In the genomic region with DNA sequence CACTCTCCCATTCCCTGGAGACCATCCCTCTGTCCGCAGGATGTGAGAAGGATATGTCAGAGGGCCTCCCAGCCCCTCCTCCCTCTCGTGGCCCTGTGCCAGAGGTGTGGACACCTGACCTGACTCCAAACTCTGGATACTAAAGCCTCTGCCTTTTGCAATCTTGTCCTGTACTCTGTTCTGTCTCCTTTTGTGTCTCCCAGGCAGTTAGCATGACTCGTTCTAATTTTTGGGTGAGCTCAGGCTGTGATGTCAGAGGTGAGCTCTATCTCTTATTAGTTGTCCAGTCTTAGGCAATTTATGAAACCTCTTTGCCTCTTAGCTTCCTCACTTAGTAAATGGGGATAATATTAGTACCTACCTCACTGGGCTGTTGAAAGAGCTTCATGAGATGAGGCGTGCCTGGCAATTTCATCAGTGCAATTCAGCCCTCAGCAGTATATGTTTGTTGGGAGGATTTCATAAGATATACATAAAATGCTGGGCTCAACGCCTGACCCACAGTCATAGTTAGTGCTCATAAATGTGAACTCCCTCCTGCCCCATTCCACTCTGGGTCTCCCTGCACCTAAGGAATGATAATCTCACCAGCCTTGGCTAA, we compare ENCODE assay signal across 14 cellular contexts. TPM values are rescaled to one million over a fixed set of nuclear protein-coding genes. Genes with fewer than 3 reads are reported as not detected.
DNase-seq lines count a peak whose midpoint lies in the region; ATAC-seq, FAIRE-seq and TF ChIP-seq lines count a peak whose summit lies in the region.
"Had no signal": no experiment of that assay in that cellular context is flagged by ENCODE, and none has a peak within 500 bp of the region (broad histone marks: within the 10 kb centered on the region; RNA-seq: fewer than 3 reads in every experiment).

No MANE protein-coding gene starts in this region.

- no peak for TF ChIP-seq EP300 in A549 (IDR thresholded peaks at IDR 0.05)

- BruUV-seq in mammary epithelial cell (replicated peaks; lab: Mats Ljungman, UMichigan) = no TSS peak

- in situ Hi-C loops in mammary epithelial cell (cut with MboI; ENCODE audit: low sequenced_read_pairs in 2 of 2) = no loop called here

- H3K27ac ChIP-seq in A549 (peak overlapping the region; percentile 43 to 45; a peak in 4 of 6 replicates), mammary epithelial cell (ENCODE audit: insufficient read depth, low read depth, low read length) (peak overlapping the region; percentile 5), esophagus squamous epithelium (no peak overlapping the region)

- intact Hi-C loops in mammary epithelial cell (cut with micrococcal nuclease) (no loop called here), left colon (cut with DNase I, micrococcal nuclease) (no loop called here), esophagus squamous epithelium (cut with DNase I) (no loop called here)

- TF ChIP-seq CTCF in A549 (IDR thresholded peaks at IDR 0.05) (no peak), mammary epithelial cell (conservative IDR thresholded peaks at IDR 0.05 in 1 of 2, IDR thresholded peaks at IDR 0.05 in 1 of 2; ENCODE audit: extremely low read depth in 1 of 2, insufficient read depth in 1 of 2, low read depth in 1 of 2, low read length in 2 of 2) (no peak), esophagus squamous epithelium (IDR thresholded peaks at IDR 0.05) (no peak)

- 34% methylated on average over 5 of the region's 5 CpGs for WGBS in A549 (ENCODE audit: missing lambda C conversion rate)
- 49% methylated on average over 5 of the region's 5 CpGs for WGBS in mammary epithelial cell (ENCODE audit: low coverage, missing lambda C conversion rate)
- WGBS in esophagus squamous epithelium, 2 donors = 47 to 51% methylated on average over 5 of the region's 5 CpGs

- H3K9ac ChIP-seq in mammary epithelial cell (ENCODE audit: insufficient read depth, low read length) = no peak overlapping the region

- H3K36me3 ChIP-seq in mammary epithelial cell (ENCODE audit: insufficient read depth, low read length) = no peaks in the 10 kb centered on the region
- no peaks in the 10 kb centered on the region for H3K36me3 ChIP-seq in esophagus squamous epithelium

- DNase-seq in A549 (ENCODE audit: low read depth in 1 of 2, low spot score in 1 of 2) = peak in 1 of 2 experiments; percentile 50
- DNase-seq in LHCN-M2 (ENCODE audit: low read depth) = peak; percentile 66
- peak; percentile 81 for DNase-seq in mammary epithelial cell
- peak in 1 of 2 donors; percentile 62 for DNase-seq in left colon
- no peak for DNase-seq in esophagus squamous epithelium (lab: John Stamatoyannopoulos, UW)
- DNase-seq in hepatic stellate cell (ENCODE audit: low spot score) = no peak
- DNase-seq in NCI-H146 treated with DMSO at 0.1 percent for 48 hours (lab: John Stamatoyannopoulos, UW; ENCODE audit: unreplicated experiment) = no peak
- DNase-seq: activated CD4-positive, alpha-beta T cell treated with anti-CD3 and anti-CD28 coated beads, Interleukin-2, amount 50 U/mL, for 1 hour; activated effector memory CD4-positive, alpha-beta T cell treated with anti-CD3 and anti-CD28 coated beads, Interleukin-2, amount 50 U/mL, for 16 hours; DMS53; NCI-H1436 had no signal

- H4K20me1 ChIP-seq in mammary epithelial cell (ENCODE audit: insufficient read depth, low read length) = no peaks in the 10 kb centered on the region

- no peak for FAIRE-seq in A549 (lab: Jason Lieb, UNC)

- H3K4me1 ChIP-seq in A549 (peaks cover 27% of the 10 kb centered on the region), mammary epithelial cell (ENCODE audit: insufficient read depth, low read length) (peaks cover 17% of the 10 kb centered on the region), esophagus squamous epithelium (peaks cover 0 to 26% (median 6%) of the 10 kb centered on the region in 3 donors)

- dilution Hi-C loops in mammary epithelial cell (cut with HindIII; ENCODE audit: low sequenced_read_pairs) = loop anchor here (10.0 kb wide), 1 partner anchor 60 kb away; no protein-coding TSS in a partner anchor

- H3K4me3 ChIP-seq in A549 (no peak overlapping the region), mammary epithelial cell (replicated peaks in 1 of 3; ENCODE audit: insufficient read depth in 1 of 3, low read depth in 2 of 3, low read length in 3 of 3) (no peak overlapping the region), esophagus squamous epithelium (no peak overlapping the region)
- H3K4me3 ChIP-seq: tibial nerve had no signal

- peaks cover 3% of the 10 kb centered on the region for H3K79me2 ChIP-seq in mammary epithelial cell (ENCODE audit: insufficient read depth, low read length)

- H3K9me3 ChIP-seq in A549 (peaks cover 2% of the 10 kb centered on the region; the same call in 1 of the 3 replicates), mammary epithelial cell (replicated peaks; ENCODE audit: insufficient read depth, low read length) (no peaks in the 10 kb centered on the region), esophagus squamous epithelium (no peaks in the 10 kb centered on the region)
- H3K9me3 ChIP-seq: tibial nerve had no signal

- H3K4me2 ChIP-seq in A549 (peak overlapping the region; percentile 1; the same call in 1 of the 3 replicates), mammary epithelial cell (ENCODE audit: insufficient read depth, low read depth, low read length) (no peak overlapping the region)

- CTCF ChIA-PET in A549 (lab: Yijun Ruan, JAX) = interaction anchor here (0.8 to 36.9 kb wide), 9 partner anchors 10 to 173 kb away, joined by 3 to 1127 read pairs (median 4); a partner anchor contains a TSS
- CTCF ChIA-PET in mammary epithelial cell (lab: Charles Lee; ENCODE audit: low non-redundant PET) = interaction anchor here (0.7 kb wide), 1 partner anchor 314 kb away, joined by 3 read pairs; no protein-coding TSS in a partner anchor

- no peak for TF ChIP-seq RAD21 in A549 (conservative IDR thresholded peaks at IDR 0.05 in 1 of 2, IDR thresholded peaks at IDR 0.05 in 1 of 2)

- POLR2A ChIA-PET in A549 (lab: Yijun Ruan, JAX) = interaction anchor here (0.6 to 3.1 kb wide), 7 partner anchors 10 to 149 kb away, joined by 3 to 38 read pairs (median 4); a partner anchor contains a TSS

- no peak for TF ChIP-seq POLR2A in A549 (IDR thresholded peaks at IDR 0.05; ENCODE audit: low read length)
- no peak for TF ChIP-seq POLR2A in esophagus squamous epithelium (IDR thresholded peaks at IDR 0.05)

- H3K27me3 ChIP-seq in mammary epithelial cell (ENCODE audit: insufficient read depth, low read length) (no peaks in the 10 kb centered on the region), esophagus squamous epithelium (peaks cover 0 to 38% (median 0%) of the 10 kb centered on the region in 4 donors)
- H3K27me3 ChIP-seq: tibial nerve had no signal

- H2AFZ ChIP-seq in mammary epithelial cell (ENCODE audit: low read depth, low read length) = no peak overlapping the region

- ATAC-seq in A549 (peak; percentile 60 to 81), left colon (peak; percentile 28), HG03571 (IDR thresholded peaks at IDR 0.05; ENCODE audit: unreplicated experiment) (no peak)

TF ChIP-seq in A549, 52 proteins besides CTCF, POLR2A, EP300 and RAD21 (continues in another document):
- TF ChIP-seq ZFP36 (IDR thresholded peaks at IDR 0.05; ENCODE audit: borderline replicate concordance, partially characterized antibody) = no peak

RNA-seq across cellular contexts. Expression of a gene that starts 10.9 kb away (rescaled TPM):
- polyA plus RNA-seq in A549 (2011; rRNA removed) = 29.1 and 30.9 TPM in 2 replicates
- polyA plus RNA-seq in A549 (2012; cell fraction: cytosol; rRNA removed) = 24.7 and 37.8 TPM in 2 replicates
- polyA plus RNA-seq in A549 (2012; cell fraction: nucleus; rRNA removed) = 32.9 and 38.3 TPM in 2 replicates
- 27.4 to 31.7 TPM (median 31.3 TPM) in 3 replicates for polyA plus RNA-seq in A549 (2017; fragmentation: RNase III; extraction: RNeasy Plus Mini Kit Qiagen cat#74134 plus additional on column Dnase treatment)
- polyA minus RNA-seq in A549 (2011; rRNA and poly(A)+ RNA removed) = 18.4 and 18.9 TPM in 2 replicates
- total RNA-seq in LHCN-M2 (2014; rRNA removed) = 54.7 and 56.0 TPM in 2 replicates
- 66.1 TPM for polyA plus RNA-seq in LHCN-M2 (2012)
- 10 to 100 TPM; 39.8 to 72.5 TPM for total RNA-seq in mammary epithelial cell
- 84.8 TPM for polyA plus RNA-seq in mammary epithelial cell
- 74.7 TPM for polyA minus RNA-seq in mammary epithelial cell
- total RNA-seq in left colon = 10 to 100 TPM; 24.9 to 37.0 TPM
- 10 to 100 TPM in 2 of 4 donors, 1 to 10 TPM in 2; 4.0 to 20.5 (median 12.3) TPM for total RNA-seq in esophagus squamous epithelium

RNA-seq across cellular contexts. Expression of a gene that starts 12.5 kb away (rescaled TPM):
- polyA plus RNA-seq in A549 (2011; rRNA removed) = 17.1 and 20.2 TPM in 2 replicates
- polyA plus RNA-seq in A549 (2012; cell fraction: cytosol; rRNA removed) = 18.3 and 21.1 TPM in 2 replicates
- 60.5 and 76.0 TPM in 2 replicates for polyA plus RNA-seq in A549 (2012; cell fraction: nucleus; rRNA removed)
- 17.1 to 20.1 TPM (median 19.6 TPM) in 3 replicates for polyA plus RNA-seq in A549 (2017; fragmentation: RNase III; extraction: RNeasy Plus Mini Kit Qiagen cat#74134 plus additional on column Dnase treatment)
- polyA minus RNA-seq in A549 (2011; rRNA and poly(A)+ RNA removed) = 19.6 and 21.2 TPM in 2 replicates
- 23.7 and 25.3 TPM in 2 replicates for total RNA-seq in LHCN-M2 (2014; rRNA removed)
- polyA plus RNA-seq in LHCN-M2 (2012) = 12.5 TPM
- 10 to 100 TPM; 26.8 to 33.5 TPM for total RNA-seq in mammary epithelial cell
- polyA plus RNA-seq in mammary epithelial cell = 14.3 TPM
- 9.4 TPM for polyA minus RNA-seq in mammary epithelial cell
- total RNA-seq in left colon = 10 to 100 TPM; 52.1 to 57.6 TPM
- total RNA-seq in esophagus squamous epithelium = 10 to 100 TPM; 10.1 to 16.0 (median 13.4) TPM

RNA-seq across cellular contexts. Expression of a gene that starts 37.4 kb away (rescaled TPM):
- polyA plus RNA-seq in A549 (2011; rRNA removed) = 48.7 and 64.1 TPM in 2 replicates
- 66.1 and 88.3 TPM in 2 replicates for polyA plus RNA-seq in A549 (2012; cell fraction: cytosol; rRNA removed)
- polyA plus RNA-seq in A549 (2012; cell fraction: nucleus; rRNA removed) = 77.6 and 78.7 TPM in 2 replicates
- 58.4 to 72.3 TPM (median 70.3 TPM) in 3 replicates for polyA plus RNA-seq in A549 (2017; fragmentation: RNase III; extraction: RNeasy Plus Mini Kit Qiagen cat#74134 plus additional on column Dnase treatment)
- polyA minus RNA-seq in A549 (2011; rRNA and poly(A)+ RNA removed) = 41.9 and 47.2 TPM in 2 replicates
- total RNA-seq in LHCN-M2 (2014; rRNA removed) = 17.1 and 24.4 TPM in 2 replicates
- polyA plus RNA-seq in LHCN-M2 (2012) = 32.8 TPM
- total RNA-seq in mammary epithelial cell = 10 to 100 TPM; 31.4 to 33.8 TPM
- polyA plus RNA-seq in mammary epithelial cell = 22.9 TPM
- 14.2 TPM for polyA minus RNA-seq in mammary epithelial cell
- 10 to 100 TPM; 38.7 to 43.8 TPM for total RNA-seq in left colon
- 10 to 100 TPM in 3 of 4 donors, 1 to 10 TPM in 1; 7.7 to 21.7 (median 15.4) TPM for total RNA-seq in esophagus squamous epithelium

RNA-seq across cellular contexts. Expression of a gene that starts 47.4 kb away (rescaled TPM):
- polyA plus RNA-seq in A549 (2011; rRNA removed) (0.50 and 0.79 TPM in 2 replicates), A549 (2017; fragmentation: RNase III; extraction: RNeasy Plus Mini Kit Qiagen cat#74134 plus additional on column Dnase treatment) (0.83 to 1.3 TPM (median 1.2 TPM) in 3 replicates), mammary epithelial cell (not detected)
- polyA plus RNA-seq in A549 (2012; cell fraction: cytosol; rRNA removed) = 1.0 and 1.3 TPM in 2 replicates
- polyA plus RNA-seq in A549 (2012; cell fraction: nucleus; rRNA removed) = 1.2 TPM in 2 replicates
- polyA minus RNA-seq in A549 (2011; rRNA and poly(A)+ RNA removed) = 0.29 and 0.37 TPM in 2 replicates
- total RNA-seq in LHCN-M2 (2014; rRNA removed) (0.17 TPM in 1 of 2 replicates, not detected in the other), mammary epithelial cell (not detected), left colon (1 to 10 TPM in 1 of 2 donors, under 1 TPM in 1; 0.82 to 1.2 TPM), esophagus squamous epithelium (1 to 10 TPM in 1 of 4 donors, under 1 TPM in 2, not detected in 1; 0.44 to 2.7 (median 0.70) TPM)
- polyA plus RNA-seq in LHCN-M2 (2012) = 0.09 TPM
- 0.31 TPM for polyA minus RNA-seq in mammary epithelial cell
- total RNA-seq: T-helper 1 cell treated with Interleukin-12 subunit alpha and Interleukin-12 subunit beta and Interleukin-4 antibody, amounts not matched to agents 30 ng/mL and 1 ng/mL, for 36 hours had no signal

Comparison
In these comparisons a context has a peak if more than half of its experiments do, and no peak if none do; other contexts are left out.
1. DNase-seq: peak in LHCN-M2 (single experiment) and mammary epithelial cell (single experiment); none in esophagus squamous epithelium (single experiment), hepatic stellate cell (single experiment) and NCI-H146 treated with DMSO at 0.1 percent for 48 hours (single experiment).
2. H3K27ac ChIP-seq: peak in A549 (2 of 2) and mammary epithelial cell (single experiment); none in esophagus squamous epithelium (0 of 4).